8 cellular contexts compared by ENCODE assay signal in the genomic region with DNA sequence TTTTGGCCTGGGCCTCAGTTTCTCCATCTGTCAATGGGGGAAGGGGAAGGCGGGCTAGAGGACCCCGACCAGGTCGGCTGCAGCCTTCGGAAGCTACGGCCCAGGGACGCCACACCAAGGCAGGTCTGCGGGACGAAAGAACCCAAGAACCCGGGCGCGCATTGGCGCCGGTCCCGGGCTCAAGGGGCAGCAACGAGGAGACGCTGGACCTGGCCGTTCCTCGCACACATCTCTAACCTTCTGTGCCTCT. TPM values are rescaled to one million over a fixed set of nuclear protein-coding genes. Genes with fewer than 3 reads are reported as not detected.
DNase-seq lines count a peak whose midpoint lies in the region; ATAC-seq and TF ChIP-seq lines count a peak whose summit lies in the region.

No MANE protein-coding gene starts in this region.

- H3K9me3 ChIP-seq in PC-3 (ENCODE audit: low read length), result no peaks in the 10 kb centered on the region

- H3K4me2 ChIP-seq in PC-3 (ENCODE audit: low read length), result peak overlapping the region; percentile 99

- H3K36me3 ChIP-seq in PC-3 (ENCODE audit: low read depth, low read length), result peaks cover 29% of the 10 kb centered on the region

- H3K27ac Mint-ChIP-seq in Calu3 (ENCODE audit: unreplicated experiment), result peak overlapping the region; percentile 96

- H3K9ac ChIP-seq in PC-3 (ENCODE audit: low read length), result peak overlapping the region; percentile 99

- H3K4me1 Mint-ChIP-seq in Calu3 (ENCODE audit: low read depth, unreplicated experiment), result peaks cover 7% of the 10 kb centered on the region

- no peaks in the 10 kb centered on the region for H3K9me3 Mint-ChIP-seq in Calu3 (ENCODE audit: low read depth, unreplicated experiment)

- H3F3A ChIP-seq in PC-3 (ENCODE audit: low read length, unreplicated experiment), result no peaks in the 10 kb centered on the region

- H3K79me2 ChIP-seq in PC-3 (ENCODE audit: low read length), result peaks cover 59% of the 10 kb centered on the region

- no peaks in the 10 kb centered on the region for H3K27me3 Mint-ChIP-seq in Calu3 (ENCODE audit: unreplicated experiment)

- POLR2A ChIA-PET in PC-3 (lab: Charles Lee; ENCODE audit: unreplicated experiment), result interaction anchor here (0.6 kb wide), 1 partner anchor 47 kb away, joined by 3 read pairs; no protein-coding TSS in a partner anchor
- POLR2A ChIA-PET in GM10248 (lab: Yijun Ruan, JAX), result no interaction called here

- intact Hi-C loops in Calu3 (cut with micrococcal nuclease; ENCODE audit: unreplicated experiment), result no loop called here
- intact Hi-C loops in PC-3 (cut with micrococcal nuclease), result loop anchor here (2.0 kb wide), 1 partner anchor 183 kb away; a partner anchor contains a TSS

- H4K20me1 ChIP-seq in PC-3 (ENCODE audit: low read length), result peaks cover 37% of the 10 kb centered on the region

- CTCF ChIA-PET in Calu3 (lab: Charles Lee) (no interaction called here), PC-3 (lab: Charles Lee) (no interaction called here), GM10248 (lab: Yijun Ruan, JAX) (interaction anchor here (1.0 to 14.8 kb wide), 4 partner anchors 9 to 235 kb away, joined by 3 to 340 read pairs (median 6); no protein-coding TSS in a partner anchor)

- TF ChIP-seq CTCF in Calu3 (IDR thresholded peaks at IDR 0.05; ENCODE audit: unreplicated experiment) (no peak), PC-3 (conservative IDR thresholded peaks at IDR 0.05; ENCODE audit: low read depth, low read length) (no peak), omental fat pad (IDR thresholded peaks at IDR 0.05) (no peak), GM10248 (IDR thresholded peaks at IDR 0.05; ENCODE audit: control extremely low read depth, extremely low read depth, low read depth, missing control alignments) (no peak)

- peaks cover 48% of the 10 kb centered on the region for H3K36me3 Mint-ChIP-seq in Calu3 (ENCODE audit: insufficient read depth, unreplicated experiment)

- H3K4me3 Mint-ChIP-seq in Calu3 (ENCODE audit: low read depth, unreplicated experiment), result peak overlapping the region; percentile 82

- peak overlapping the region; percentile 94 for H3K4me3 ChIP-seq in PC-3 (ENCODE audit: low read length)

- BruUV-seq in Calu3 (replicated peaks; lab: Mats Ljungman, UMichigan) (no TSS peak), PC-3 (replicated peaks; lab: Mats Ljungman, UMichigan) (TSS peak; percentile 94)

- H2AFZ ChIP-seq in PC-3 (ENCODE audit: low read length), result peak overlapping the region; percentile 66

- peaks cover 19% of the 10 kb centered on the region for H3K4me1 ChIP-seq in PC-3 (ENCODE audit: insufficient read depth, low read length)

- H3K9me2 ChIP-seq in PC-3 (replicated peaks; ENCODE audit: low read length), result no peaks in the 10 kb centered on the region

- DNase-seq in Calu3 (no peak), PC-3 (no peak), epithelial cell of prostate (ENCODE audit: low read depth, low spot score) (no peak), omental fat pad (ENCODE audit: low spot score) (no peak), midbrain (lab: John Stamatoyannopoulos, UW) (no peak), GM10248 (ENCODE audit: extremely low spot score) (no peak), NCI-H2081 treated with DMSO at 0.1 percent for 48 hours (lab: John Stamatoyannopoulos, UW) (no peak)

- H3K27ac ChIP-seq in PC-3 (ENCODE audit: low read length) (peak overlapping the region; percentile 88), epithelial cell of prostate (peak overlapping the region; percentile 96)

- ATAC-seq in PC-3 (no peak), omental fat pad (ENCODE audit: low FRiP score) (peak; percentile 21), GM18858 (IDR thresholded peaks at IDR 0.05; ENCODE audit: unreplicated experiment) (no peak)

- no peaks in the 10 kb centered on the region for H3K27me3 ChIP-seq in PC-3 (ENCODE audit: low read length)

RNA-seq across cellular contexts. Expression of a gene that starts 0.7 kb away (rescaled TPM):
- total RNA-seq in Calu3 (2022) (262 and 267 TPM in 2 replicates), PC-3 (2014; rRNA removed) (322 and 441 TPM in 2 replicates), omental fat pad (100 to 1,000 TPM; 101 to 237 (median 120) TPM)

RNA-seq across cellular contexts. Expression of a gene that starts 28.1 kb away (rescaled TPM):
- total RNA-seq in Calu3 (2022) (130 and 151 TPM in 2 replicates), PC-3 (2014; rRNA removed) (63.9 and 87.3 TPM in 2 replicates), omental fat pad (100 to 1,000 TPM in 2 of 4 donors, 10 to 100 TPM in 2; 49.3 to 114 (median 85.0) TPM)

RNA-seq across cellular contexts. Expression of a gene that starts 47.8 kb away (rescaled TPM):
- 44.1 and 44.9 TPM in 2 replicates for total RNA-seq in Calu3 (2022)
- 72.7 and 79.7 TPM in 2 replicates for total RNA-seq in PC-3 (2014; rRNA removed)
- total RNA-seq in omental fat pad, result 10 to 100 TPM; 25.0 to 40.2 (median 28.9) TPM
